10 cellular contexts compared by ENCODE assay signal in genomic region chr7:151936207-151936606, GRCh38. TPM values are rescaled to one million over a fixed set of nuclear protein-coding genes. Genes with fewer than 3 reads are reported as not detected.
DNase-seq lines count a peak whose midpoint lies in the region; ATAC-seq, FAIRE-seq and TF ChIP-seq lines count a peak whose summit lies in the region.
"Had no signal": no experiment of that assay in that cellular context is flagged by ENCODE, and none has a peak within 500 bp of the region (broad histone marks: within the 10 kb centered on the region; RNA-seq: fewer than 3 reads in every experiment).

No MANE protein-coding gene starts in this region.

- no peaks in the 10 kb centered on the region for H3K4me1 ChIP-seq in endodermal cell (ENCODE audit: control insufficient read depth, insufficient read depth, low read length)

- intact Hi-C loops in lower leg skin (cut with DNase I; ENCODE audit: low total_unique reads): no loop called here

- TF ChIP-seq POLR2A in GM12891 (IDR thresholded peaks at IDR 0.05; ENCODE audit: low read depth, low read length) (no peak), lower leg skin (IDR thresholded peaks at IDR 0.05) (no peak)

- H3K4me1 Mint-ChIP-seq in endodermal cell: peaks cover 5% of the 10 kb centered on the region

- no peaks in the 10 kb centered on the region for H3K36me3 Mint-ChIP-seq in endodermal cell (ENCODE audit: low read depth)

- peak; percentile 89 for ATAC-seq in GM21447 (IDR thresholded peaks at IDR 0.05; ENCODE audit: unreplicated experiment)

- H3K9me3 ChIP-seq in endodermal cell (ENCODE audit: control insufficient read depth, low read length): no peaks in the 10 kb centered on the region

- H3K4me3 Mint-ChIP-seq in endodermal cell: no peak overlapping the region

- H3K27ac Mint-ChIP-seq in endodermal cell: no peak overlapping the region

- no peak overlapping the region for H3K9ac ChIP-seq in endodermal cell (ENCODE audit: extremely low read depth, low read length, poor library complexity, severe bottlenecking)

- no peak overlapping the region for H3K27ac ChIP-seq in endodermal cell (ENCODE audit: low read depth, low read length)

- WGBS in endodermal cell (ENCODE audit: insufficient coverage in 1 of 2, insufficient read length in 1 of 2), 2 experiments: 88 to 89% methylated on average over 4 to 5 of the region's 5 CpGs
- WGBS in lower leg skin, 2 donors: 57 to 69% methylated on average over 5 of the region's 5 CpGs

- peak; percentile 85 for FAIRE-seq in GM12891 (lab: Jason Lieb, UNC)
- FAIRE-seq: TTC549 had no signal

- DNase-seq in GM12891 (ENCODE audit: insufficient read length, low spot score): peak; percentile 42
- DNase-seq in Jurkat, Clone E6-1 (ENCODE audit: low read depth, low spot score): peak; percentile 65
- peak; percentile 13 for DNase-seq in fibroblast of peridontal ligament (ENCODE audit: extremely low read depth)
- no peak for DNase-seq in NCI-H2107 treated with DMSO at 0.1 percent for 48 hours (lab: John Stamatoyannopoulos, UW; ENCODE audit: unreplicated experiment)
- no peak for DNase-seq in SW480 (ENCODE audit: low spot score)
- DNase-seq in endodermal cell: no peak
- no peak for DNase-seq in lower leg skin (ENCODE audit: low spot score in 2 of 2)
- DNase-seq: stimulated activated CD4-positive, alpha-beta T cell treated with anti-CD3 and anti-CD28 coated beads, Interleukin-4, amount 100 ng/mL, for 24 hours had no signal

- H3K9me3 Mint-ChIP-seq in endodermal cell: no peaks in the 10 kb centered on the region

- peaks cover 8% of the 10 kb centered on the region for H3K27me3 Mint-ChIP-seq in endodermal cell (ENCODE audit: insufficient read depth)

- H3K27me3 ChIP-seq in endodermal cell (ENCODE audit: control insufficient read depth, insufficient read depth, low read length, poor library complexity, severe bottlenecking): no peaks in the 10 kb centered on the region

- H3K36me3 ChIP-seq in endodermal cell (ENCODE audit: control insufficient read depth, insufficient read depth, low read length): no peaks in the 10 kb centered on the region

- peak overlapping the region; percentile 9; the same call in 1 of the 2 replicates for H3K4me3 ChIP-seq in Jurkat, Clone E6-1 (ENCODE audit: low read length)
- no peak overlapping the region for H3K4me3 ChIP-seq in endodermal cell (ENCODE audit: low read length)
- H3K4me3 ChIP-seq in lower leg skin (ENCODE audit: low read depth, poor library complexity, severe bottlenecking): no peak overlapping the region

- TF ChIP-seq CTCF in endodermal cell (conservative IDR thresholded peaks at IDR 0.05) (no peak), lower leg skin (IDR thresholded peaks at IDR 0.05) (no peak)

TF ChIP-seq in GM12891, 5 proteins besides CTCF, POLR2A, EP300 and RAD21:
- TF ChIP-seq PAX5 (IDR thresholded peaks at IDR 0.05; ENCODE audit: insufficient read depth, low read length, severe bottlenecking) (no peak), POLR2AphosphoS5 (IDR thresholded peaks at IDR 0.05; ENCODE audit: low read depth, low read length) (no peak), SPI1 (IDR thresholded peaks at IDR 0.05; ENCODE audit: low read depth, low read length) (peak; percentile 86), TAF1 (IDR thresholded peaks at IDR 0.05; ENCODE audit: low read depth, low read length) (no peak)
TF ChIP-seq in GM12891: peak in this region for 1.

RNA-seq across cellular contexts. Expression of gene GALNTL5, which starts 20.0 kb away (rescaled TPM):
- polyA plus RNA-seq in GM12891 (2012; ENCODE audit: low read depth, missing spikeins): not detected
- polyA plus RNA-seq in Jurkat, Clone E6-1 (2012; ENCODE audit: insufficient read depth, insufficient read length): not detected
- total RNA-seq in endodermal cell (not detected), lower leg skin (not detected)
- polyA plus RNA-seq in endodermal cell (2013, experiment 1 of 2): not detected
- not detected for polyA plus RNA-seq in endodermal cell (2013, experiment 2 of 2)

RNA-seq across cellular contexts. Expression of gene PRKAG2, which starts 59.3 kb away (rescaled TPM):
- 3.2 TPM for polyA plus RNA-seq in GM12891 (2012; ENCODE audit: low read depth, missing spikeins)
- 18.8 TPM for polyA plus RNA-seq in Jurkat, Clone E6-1 (2012; ENCODE audit: insufficient read depth, insufficient read length)
- total RNA-seq in endodermal cell: 10 to 100 TPM; 17.2 to 20.7 TPM
- polyA plus RNA-seq in endodermal cell (2013, experiment 1 of 2): 13.3 TPM
- polyA plus RNA-seq in endodermal cell (2013, experiment 2 of 2): 15.2 TPM
- total RNA-seq in lower leg skin: 10 to 100 TPM in 3 of 4 donors, 1 to 10 TPM in 1; 7.5 to 14.3 (median 12.2) TPM

Comparison
In these comparisons a context has a peak if more than half of its experiments do, and no peak if none do; other contexts are left out.
1. DNase-seq: peak in GM12891 (single experiment), Jurkat, Clone E6-1 (single experiment) and fibroblast of peridontal ligament (single experiment); none in NCI-H2107 treated with DMSO at 0.1 percent for 48 hours (single experiment), SW480 (single experiment), endodermal cell (single experiment) and lower leg skin (0 of 2).